In the genomic region with DNA sequence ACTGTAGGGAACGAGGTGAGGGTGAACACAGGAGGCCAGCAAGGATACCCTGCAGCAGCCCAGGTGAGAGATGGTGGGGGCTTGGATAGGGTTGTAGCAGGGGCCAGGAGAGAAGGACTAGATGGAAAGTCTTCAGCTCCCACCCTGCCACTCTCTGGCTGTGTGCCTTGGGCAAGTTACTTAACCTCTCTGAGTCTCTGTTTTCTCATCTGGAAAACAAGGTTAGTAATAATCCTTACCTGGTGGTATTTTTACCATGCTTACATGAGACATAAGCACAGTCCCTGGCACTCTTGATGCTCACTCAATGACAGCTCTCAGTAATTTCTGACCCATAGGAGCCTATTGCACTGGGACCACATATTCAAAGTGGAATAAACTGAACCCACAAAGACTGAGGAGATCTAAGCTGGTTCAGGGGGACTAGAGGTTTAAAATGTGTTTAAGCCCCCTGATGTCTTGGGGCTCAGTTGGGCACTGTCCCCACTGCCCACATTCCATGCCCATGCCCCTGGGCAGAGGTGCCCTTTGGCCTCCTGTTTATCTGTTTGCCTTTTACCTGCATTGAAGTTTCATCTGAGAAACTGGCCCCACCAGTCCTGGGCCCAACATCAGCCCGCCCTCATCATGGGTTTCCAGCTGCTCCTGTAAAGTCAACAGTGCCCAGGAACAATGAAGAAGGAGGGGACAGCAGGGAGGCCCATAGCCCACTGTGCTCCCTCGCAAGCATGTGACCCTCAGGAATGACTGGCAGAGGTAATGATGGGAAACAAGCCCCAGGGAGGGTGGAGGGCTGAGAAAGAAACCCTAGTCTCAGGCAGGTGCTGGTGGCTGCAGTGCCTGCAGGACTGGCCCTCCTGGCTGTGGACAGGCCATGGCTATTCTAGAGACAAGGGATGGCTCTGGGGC, we compare ENCODE assay signal across 12 cellular contexts.
DNase-seq lines count a peak whose midpoint lies in the region; ATAC-seq and TF ChIP-seq lines count a peak whose summit lies in the region.
"Had no signal": no experiment of that assay in that cellular context is flagged by ENCODE, and none has a peak within 500 bp of the region (broad histone marks: within the 10 kb centered on the region; RNA-seq: fewer than 3 reads in every experiment).

No MANE protein-coding gene starts in this region.

- no peak overlapping the region for H3K14ac ChIP-seq in neuronal stem cell (ENCODE audit: low read length)

- H3K4ac ChIP-seq in neuronal stem cell (ENCODE audit: low read length), result no peak overlapping the region

- H3K4me3 Mint-ChIP-seq in activated CD4-positive, alpha-beta T cell treated with anti-CD3 and anti-CD28 coated beads for 36 hours, result no peak overlapping the region
- H3K4me3 Mint-ChIP-seq: activated CD8-positive, alpha-beta T cell treated with anti-CD3 and anti-CD28 coated beads for 36 hours had no signal

- H3K4me3 ChIP-seq in neuronal stem cell (ENCODE audit: low read length in 2 of 2) (no peak overlapping the region), MM.1S (ENCODE audit: low read length) (no peak overlapping the region)
- H3K4me3 ChIP-seq in effector memory CD4-positive, alpha-beta T cell (ENCODE audit: insufficient read depth, low read depth, low read length, poor library complexity, severe bottlenecking), result no peak overlapping the region
- H3K4me3 ChIP-seq: psoas muscle had no signal

- POLR2A ChIA-PET in activated CD4-positive, alpha-beta T cell treated with anti-CD3 and anti-CD28 coated beads for 36 hours (lab: Charles Lee), result no interaction called here

- H3K9me3 ChIP-seq in neuronal stem cell (replicated peaks in 1 of 2; ENCODE audit: control insufficient read depth in 2 of 2, insufficient read depth in 1 of 2, low read depth in 1 of 2, low read length in 2 of 2) (no peaks in the 10 kb centered on the region), MM.1S (replicated peaks; ENCODE audit: insufficient read depth, low read length) (no peaks in the 10 kb centered on the region)
- no peaks in the 10 kb centered on the region for H3K9me3 ChIP-seq in effector memory CD4-positive, alpha-beta T cell (ENCODE audit: control insufficient read depth, low read length)
- H3K9me3 ChIP-seq: psoas muscle had no signal

- no peak for ATAC-seq in activated CD4-positive, alpha-beta T cell treated with anti-CD3 and anti-CD28 coated beads for 36 hours
- ATAC-seq: activated CD8-positive, alpha-beta T cell treated with anti-CD3 and anti-CD28 coated beads for 36 hours; psoas muscle had no signal

- no peak overlapping the region for H4K91ac ChIP-seq in neuronal stem cell (ENCODE audit: low read depth, low read length, poor library complexity)

- H3K9me2 ChIP-seq in MM.1S (replicated peaks; ENCODE audit: insufficient read depth, low read length), result no peaks in the 10 kb centered on the region

- peaks cover 0 to 37% (median 0%) of the 10 kb centered on the region in 3 experiments for H3K27me3 ChIP-seq in neuronal stem cell (ENCODE audit: control insufficient read depth in 3 of 3, insufficient read depth in 3 of 3, low read depth in 1 of 3, low read length in 3 of 3)
- no peaks in the 10 kb centered on the region for H3K27me3 ChIP-seq in effector memory CD4-positive, alpha-beta T cell (replicated peaks; ENCODE audit: control insufficient read depth, insufficient read depth, low read length, poor library complexity, severe bottlenecking)
- no peaks in the 10 kb centered on the region for H3K27me3 ChIP-seq in MM.1S (replicated peaks; ENCODE audit: insufficient read depth, low read length)

- H3K36me3 ChIP-seq in neuronal stem cell (replicated peaks in 1 of 2; ENCODE audit: control insufficient read depth in 2 of 2, insufficient read depth in 2 of 2, low read length in 2 of 2) (no peaks in the 10 kb centered on the region), MM.1S (replicated peaks; ENCODE audit: insufficient read depth, low read length) (no peaks in the 10 kb centered on the region)
- no peaks in the 10 kb centered on the region for H3K36me3 ChIP-seq in effector memory CD4-positive, alpha-beta T cell (ENCODE audit: control insufficient read depth, insufficient read depth, low read length)

- peak overlapping the region; percentile 13 for H3K23ac ChIP-seq in neuronal stem cell (ENCODE audit: low read depth, low read length, poor library complexity)

- DNase-seq in DMS79 (lab: John Stamatoyannopoulos, UW) (peak; percentile 78), NCI-H187 treated with DMSO at 0.1 percent for 48 hours (lab: John Stamatoyannopoulos, UW) (peak; percentile 21), neuronal stem cell (ENCODE audit: low spot score) (no peak), MM.1S (no peak)
- no peak for DNase-seq in stimulated activated CD4-positive, alpha-beta T cell treated with anti-CD3 and anti-CD28 coated beads, Interleukin-4, amount 100 ng/mL, for 4 hours
- DNase-seq in effector memory CD4-positive, alpha-beta T cell, result no peak
- no peak for DNase-seq in activated CD4-positive, alpha-beta T cell treated with anti-CD3 and anti-CD28 coated beads for 36 hours
- DNase-seq: activated CD8-positive, alpha-beta T cell treated with anti-CD3 and anti-CD28 coated beads for 36 hours; NCI-H446 treated with DMSO at 0.1 percent for 48 hours had no signal

- H3K4me2 ChIP-seq in neuronal stem cell (ENCODE audit: insufficient read depth, low read length, poor library complexity, severe bottlenecking) (no peak overlapping the region), MM.1S (ENCODE audit: low read depth, low read length) (no peak overlapping the region)
- H3K4me2 ChIP-seq: KMS-11 had no signal

- H3K27ac ChIP-seq in VCaP (peak overlapping the region; percentile 55), neuronal stem cell (replicated peaks; ENCODE audit: low read length) (no peak overlapping the region), MM.1S (ENCODE audit: low read length) (no peak overlapping the region)
- H3K27ac ChIP-seq in effector memory CD4-positive, alpha-beta T cell (ENCODE audit: insufficient read depth, low read length, poor library complexity, severe bottlenecking), result no peak overlapping the region
- H3K27ac ChIP-seq: KMS-11, psoas muscle had no signal

- no peaks in the 10 kb centered on the region for H3K79me2 ChIP-seq in MM.1S (ENCODE audit: low read length)

- peaks cover 9 to 24% of the 10 kb centered on the region in 2 donors for H3K4me1 ChIP-seq in neuronal stem cell (ENCODE audit: control insufficient read depth in 2 of 2, insufficient read depth in 1 of 2, low read depth in 1 of 2, low read length in 2 of 2)
- no peaks in the 10 kb centered on the region for H3K4me1 ChIP-seq in effector memory CD4-positive, alpha-beta T cell (ENCODE audit: control insufficient read depth, insufficient read depth, low read length, poor library complexity, severe bottlenecking)
- no peaks in the 10 kb centered on the region for H3K4me1 ChIP-seq in MM.1S (ENCODE audit: low read length)

- no peak overlapping the region for H2BK12ac ChIP-seq in neuronal stem cell (ENCODE audit: low read length)

- no peak overlapping the region for H2BK5ac ChIP-seq in neuronal stem cell (ENCODE audit: low read length)

- CTCF ChIA-PET in activated CD4-positive, alpha-beta T cell treated with anti-CD3 and anti-CD28 coated beads for 36 hours (lab: Charles Lee), result interaction anchor here (0.6 kb wide), 1 partner anchor 8 kb away, joined by 3 read pairs; no protein-coding TSS in a partner anchor

- peak overlapping the region; percentile 55 for H2BK15ac ChIP-seq in neuronal stem cell (ENCODE audit: low read length)

- H4K20me1 ChIP-seq in MM.1S (ENCODE audit: insufficient read depth, low read length), result no peaks in the 10 kb centered on the region

- WGBS in neuronal stem cell (ENCODE audit: extremely low coverage in 2 of 2, insufficient read length in 2 of 2, insufficient replicate concordance in 1 of 2), 2 donors, result no CpG with 5 or more reads among the region's 3 CpGs

- no peaks in the 10 kb centered on the region for H3K9me3 Mint-ChIP-seq in activated CD4-positive, alpha-beta T cell treated with anti-CD3 and anti-CD28 coated beads for 36 hours (ENCODE audit: low read depth)
- H3K9me3 Mint-ChIP-seq: activated CD8-positive, alpha-beta T cell treated with anti-CD3 and anti-CD28 coated beads for 36 hours had no signal

- no peak overlapping the region for H3K27ac Mint-ChIP-seq in activated CD4-positive, alpha-beta T cell treated with anti-CD3 and anti-CD28 coated beads for 36 hours
- H3K27ac Mint-ChIP-seq: activated CD8-positive, alpha-beta T cell treated with anti-CD3 and anti-CD28 coated beads for 36 hours had no signal

- no peaks in the 10 kb centered on the region for H3K27me3 Mint-ChIP-seq in activated CD4-positive, alpha-beta T cell treated with anti-CD3 and anti-CD28 coated beads for 36 hours
- H3K27me3 Mint-ChIP-seq: activated CD8-positive, alpha-beta T cell treated with anti-CD3 and anti-CD28 coated beads for 36 hours had no signal

- H2AFZ ChIP-seq in neuronal stem cell (ENCODE audit: low read length) (peak overlapping the region; percentile 28), MM.1S (ENCODE audit: low read length) (no peak overlapping the region)

- H3K36me3 Mint-ChIP-seq in activated CD4-positive, alpha-beta T cell treated with anti-CD3 and anti-CD28 coated beads for 36 hours (ENCODE audit: low read depth), result no peaks in the 10 kb centered on the region

- H3K79me1 ChIP-seq in neuronal stem cell (ENCODE audit: low read depth, low read length), result no peaks in the 10 kb centered on the region

- peak overlapping the region; percentile 36 for H2AK5ac ChIP-seq in neuronal stem cell (ENCODE audit: low read depth, low read length)

- H2BK120ac ChIP-seq in neuronal stem cell (ENCODE audit: low read depth, low read length), result peak overlapping the region; percentile 35

- H3K9ac ChIP-seq in neuronal stem cell (ENCODE audit: low read depth, low read length, poor library complexity) (no peak overlapping the region), MM.1S (ENCODE audit: low read length) (no peak overlapping the region)
- H3K9ac ChIP-seq: KMS-11 had no signal

- peak overlapping the region; percentile 4 for H3K18ac ChIP-seq in neuronal stem cell (ENCODE audit: low read length)

- intact Hi-C loops in activated CD4-positive, alpha-beta T cell treated with anti-CD3 and anti-CD28 coated beads for 36 hours (cut with DNase I, micrococcal nuclease), result no loop called here

- TF ChIP-seq CTCF in VCaP (conservative IDR thresholded peaks at IDR 0.05) (no peak), MM.1S (IDR thresholded peaks at IDR 0.05; ENCODE audit: low read length) (no peak)

- H3F3A ChIP-seq in MM.1S (ENCODE audit: insufficient read depth, low read length), result no peaks in the 10 kb centered on the region

- H4K8ac ChIP-seq in neuronal stem cell (ENCODE audit: low read depth, low read length), result no peak overlapping the region

- no peaks in the 10 kb centered on the region for H3K4me1 Mint-ChIP-seq in activated CD4-positive, alpha-beta T cell treated with anti-CD3 and anti-CD28 coated beads for 36 hours

Comparison
In these comparisons a context has a peak if more than half of its experiments do, and no peak if none do; other contexts are left out.
1. DNase-seq: peak in DMS79 (single experiment) and NCI-H187 treated with DMSO at 0.1 percent for 48 hours (single experiment); none in neuronal stem cell (single experiment), stimulated activated CD4-positive, alpha-beta T cell treated with anti-CD3 and anti-CD28 coated beads, Interleukin-4, amount 100 ng/mL, for 4 hours (0 of 2), effector memory CD4-positive, alpha-beta T cell (0 of 3), activated CD4-positive, alpha-beta T cell treated with anti-CD3 and anti-CD28 coated beads for 36 hours (single experiment) and MM.1S (single experiment).